ENCODE assay signal across 11 cellular contexts in genomic region chr6:35052694-35053565, GRCh38.
A peak's percentile ranks its signal among the peaks of the same experiment; 100 is the strongest.
DNase-seq lines count a peak whose midpoint lies in the region; ATAC-seq and TF ChIP-seq lines count a peak whose summit lies in the region.
"Had no signal": no experiment of that assay in that cellular context is flagged by ENCODE, and none has a peak within 500 bp of the region (broad histone marks: within the 10 kb centered on the region; RNA-seq: fewer than 3 reads in every experiment).

No MANE protein-coding gene starts in this region.

- H3K9me3 ChIP-seq in Peyer's patch (no peaks in the 10 kb centered on the region), gastroesophageal sphincter (no peaks in the 10 kb centered on the region)

- peak; percentile 20 for DNase-seq in AG10803 (ENCODE audit: low read depth)
- DNase-seq in Peyer's patch = peak in 2 of 3 donors; percentile 43 to 50
- peak; percentile 24 for DNase-seq in occipital lobe (lab: John Stamatoyannopoulos, UW)
- DNase-seq in activated CD8-positive, alpha-beta T cell treated with anti-CD3 and anti-CD28 coated beads, Interleukin-2, amount 10 ng/mL, durations not matched to agents 7 days and 5 days = no peak
- no peak for DNase-seq in NCI-H2081 (lab: John Stamatoyannopoulos, UW)
- no peak for DNase-seq in NCI-H510A treated with DMSO at 0.1 percent for 48 hours (lab: John Stamatoyannopoulos, UW)
- DNase-seq in DMS153 treated with DMSO at 0.1 percent for 48 hours (lab: John Stamatoyannopoulos, UW; ENCODE audit: unreplicated experiment) = no peak
- DNase-seq: NCI-H146 had no signal

- H3K27ac ChIP-seq in Peyer's patch = peak overlapping the region; percentile 16 to 78 (median 42)
- H3K27ac ChIP-seq in gastroesophageal sphincter = peak overlapping the region; percentile 85 to 98 (median 94)

- no peak overlapping the region for H3K27ac Mint-ChIP-seq in activated CD8-positive, alpha-beta T cell treated with anti-CD3 and anti-CD28 coated beads, Interleukin-2, amount 10 ng/mL, durations not matched to agents 7 days and 5 days
- H3K27ac Mint-ChIP-seq: activated naive CD4-positive, alpha-beta T cell treated with anti-CD3 and anti-CD28 coated beads, Interleukin-2, amount 50 U/mL, for 72 hours; B cell had no signal

- H3K27me3 ChIP-seq in Peyer's patch (no peaks in the 10 kb centered on the region), gastroesophageal sphincter (no peaks in the 10 kb centered on the region)

- no peaks in the 10 kb centered on the region for H3K9me3 Mint-ChIP-seq in activated CD8-positive, alpha-beta T cell treated with anti-CD3 and anti-CD28 coated beads, Interleukin-2, amount 10 ng/mL, durations not matched to agents 7 days and 5 days (ENCODE audit: insufficient read depth)
- H3K9me3 Mint-ChIP-seq: activated naive CD4-positive, alpha-beta T cell treated with anti-CD3 and anti-CD28 coated beads, Interleukin-2, amount 50 U/mL, for 72 hours had no signal

- TF ChIP-seq POLR2A in Peyer's patch (IDR thresholded peaks at IDR 0.05) (no peak), gastroesophageal sphincter (IDR thresholded peaks at IDR 0.05) (peak in 1 of 2 donors; percentile 32)

- CTCF ChIA-PET in activated CD8-positive, alpha-beta T cell treated with anti-CD3 and anti-CD28 coated beads, Interleukin-2, amount 10 ng/mL, durations not matched to agents 7 days and 5 days (lab: Charles Lee) = interaction anchor here (1.5 kb wide), 2 partner anchors 66 to 87 kb away, joined by 3 to 4 read pairs; no protein-coding TSS in a partner anchor

- no peaks in the 10 kb centered on the region for H3K36me3 Mint-ChIP-seq in activated CD8-positive, alpha-beta T cell treated with anti-CD3 and anti-CD28 coated beads, Interleukin-2, amount 10 ng/mL, durations not matched to agents 7 days and 5 days (ENCODE audit: low read depth)
- H3K36me3 Mint-ChIP-seq: activated naive CD4-positive, alpha-beta T cell treated with anti-CD3 and anti-CD28 coated beads, Interleukin-2, amount 50 U/mL, for 72 hours had no signal

- H3K4me1 ChIP-seq in Peyer's patch (peaks cover 0 to 58% (median 0%) of the 10 kb centered on the region in 4 donors), gastroesophageal sphincter (peaks cover 36 to 99% (median 47%) of the 10 kb centered on the region in 3 donors)

- no peak for TF ChIP-seq EP300 in gastroesophageal sphincter (IDR thresholded peaks at IDR 0.05)

- H3K4me3 Mint-ChIP-seq in activated CD8-positive, alpha-beta T cell treated with anti-CD3 and anti-CD28 coated beads, Interleukin-2, amount 10 ng/mL, durations not matched to agents 7 days and 5 days = no peak overlapping the region
- H3K4me3 Mint-ChIP-seq: B cell had no signal

- peaks cover under 1% of the 10 kb centered on the region for H3K4me1 Mint-ChIP-seq in activated CD8-positive, alpha-beta T cell treated with anti-CD3 and anti-CD28 coated beads, Interleukin-2, amount 10 ng/mL, durations not matched to agents 7 days and 5 days (ENCODE audit: low read depth)
- H3K4me1 Mint-ChIP-seq: B cell had no signal

- 0 to 37% methylated on average over 3 of the region's 9 CpGs for WGBS in gastroesophageal sphincter (ENCODE audit: low coverage in 1 of 2), 2 donors

- H3K36me3 ChIP-seq in Peyer's patch (peaks cover 0 to 12% (median 0%) of the 10 kb centered on the region in 3 donors), gastroesophageal sphincter (peaks cover 0 to 49% of the 10 kb centered on the region in 2 donors)

- ATAC-seq in gastroesophageal sphincter = peak; percentile 72
- ATAC-seq in activated CD8-positive, alpha-beta T cell treated with anti-CD3 and anti-CD28 coated beads, Interleukin-2, amount 10 ng/mL, durations not matched to agents 7 days and 5 days = no peak
- ATAC-seq: activated naive CD4-positive, alpha-beta T cell treated with anti-CD3 and anti-CD28 coated beads, Interleukin-2, amount 50 U/mL, for 72 hours had no signal

- no peaks in the 10 kb centered on the region for H3K27me3 Mint-ChIP-seq in activated CD8-positive, alpha-beta T cell treated with anti-CD3 and anti-CD28 coated beads, Interleukin-2, amount 10 ng/mL, durations not matched to agents 7 days and 5 days (ENCODE audit: low read depth)
- H3K27me3 Mint-ChIP-seq: B cell had no signal

- no peak overlapping the region for H3K4me3 ChIP-seq in AG10803 (ENCODE audit: low read length)
- no peak overlapping the region for H3K4me3 ChIP-seq in Peyer's patch
- H3K4me3 ChIP-seq in gastroesophageal sphincter = no peak overlapping the region

- no peak for TF ChIP-seq CTCF in AG10803 (conservative IDR thresholded peaks at IDR 0.05; ENCODE audit: low read length)
- no peak for TF ChIP-seq CTCF in Peyer's patch (IDR thresholded peaks at IDR 0.05)
- peak in 2 of 4 experiments; percentile 4 to 8 for TF ChIP-seq CTCF in gastroesophageal sphincter (IDR thresholded peaks at IDR 0.05)

- POLR2A ChIA-PET in activated CD8-positive, alpha-beta T cell treated with anti-CD3 and anti-CD28 coated beads, Interleukin-2, amount 10 ng/mL, durations not matched to agents 7 days and 5 days (lab: Charles Lee) = interaction anchor here (0.6 kb wide), 1 partner anchor 341 kb away, joined by 3 read pairs; no protein-coding TSS in a partner anchor

Comparison
In these comparisons a context has a peak if more than half of its experiments do, and no peak if none do; other contexts are left out.
1. DNase-seq: peak in AG10803 (single experiment), Peyer's patch (2 of 3) and occipital lobe (single experiment); none in activated CD8-positive, alpha-beta T cell treated with anti-CD3 and anti-CD28 coated beads, Interleukin-2, amount 10 ng/mL, durations not matched to agents 7 days and 5 days (single experiment), NCI-H2081 (0 of 2), NCI-H510A treated with DMSO at 0.1 percent for 48 hours (single experiment) and DMS153 treated with DMSO at 0.1 percent for 48 hours (single experiment).